In genomic region chr11:110317516-110317932, GRCh38 we compare ENCODE assay signal across 10 cellular contexts. TPM values are rescaled to one million over a fixed set of nuclear protein-coding genes. Genes with fewer than 3 reads are reported as not detected.
A peak's percentile ranks its signal among the peaks of the same experiment; 100 is the strongest.
DNase-seq lines count a peak whose midpoint lies in the region; ATAC-seq and TF ChIP-seq lines count a peak whose summit lies in the region.
"Had no signal": no experiment of that assay in that cellular context is flagged by ENCODE, and none has a peak within 500 bp of the region (broad histone marks: within the 10 kb centered on the region; RNA-seq: fewer than 3 reads in every experiment).

No MANE protein-coding gene starts in this region.

- no peaks in the 10 kb centered on the region for H3K36me3 ChIP-seq in BLaER1
- no peaks in the 10 kb centered on the region for H3K36me3 ChIP-seq in left ventricle myocardium inferior

- intact Hi-C loops in left ventricle myocardium inferior (cut with micrococcal nuclease), result no loop called here

- H4K20me1 ChIP-seq in BLaER1, result no peaks in the 10 kb centered on the region

- H3K27ac ChIP-seq in BLaER1 (no peak overlapping the region), left ventricle myocardium inferior (replicated peaks) (peak overlapping the region; percentile 38)

- H3K4me2 ChIP-seq in BLaER1, result peak overlapping the region; percentile 43

- no peak for TF ChIP-seq CTCF in left ventricle myocardium inferior (IDR thresholded peaks at IDR 0.05; ENCODE audit: borderline replicate concordance)

- H3K9me3 ChIP-seq in BLaER1, result no peaks in the 10 kb centered on the region
- no peaks in the 10 kb centered on the region for H3K9me3 ChIP-seq in left ventricle myocardium inferior (replicated peaks)

- DNase-seq in NCI-H1105 treated with DMSO at 0.1 percent for 48 hours (lab: John Stamatoyannopoulos, UW) (peak; percentile 97), SHP77 treated with DMSO at 0.1 percent for 48 hours (lab: John Stamatoyannopoulos, UW) (peak; percentile 8), left ventricle myocardium inferior (no peak), H4 (ENCODE audit: low spot score) (no peak)
- DNase-seq in activated CD4-positive, alpha-beta T cell treated with anti-CD3 and anti-CD28 coated beads for 1 hour, result no peak
- DNase-seq: effector memory CD8-positive, alpha-beta T cell; T-helper 1 cell had no signal

- H3K4me3 ChIP-seq in BLaER1, result no peak overlapping the region
- no peak overlapping the region for H3K4me3 ChIP-seq in left ventricle myocardium inferior

- H3K9ac ChIP-seq in BLaER1, result no peak overlapping the region

- ATAC-seq in GM21717 (IDR thresholded peaks at IDR 0.05; ENCODE audit: unreplicated experiment) (no peak), HG03571 (IDR thresholded peaks at IDR 0.05; ENCODE audit: unreplicated experiment) (no peak)
- ATAC-seq: effector memory CD8-positive, alpha-beta T cell had no signal

- H3K4me1 ChIP-seq in BLaER1 (peaks cover 13% of the 10 kb centered on the region), left ventricle myocardium inferior (peaks cover 36% of the 10 kb centered on the region)

- H3K27me3 ChIP-seq in BLaER1 (no peaks in the 10 kb centered on the region), left ventricle myocardium inferior (ENCODE audit: low read depth) (no peaks in the 10 kb centered on the region)

RNA-seq across cellular contexts. Expression of gene RDX, which starts 21.1 kb away (rescaled TPM):
- total RNA-seq in left ventricle myocardium inferior, result 125 TPM
- 55.4 and 68.9 TPM in 2 replicates for total RNA-seq in H4 (2014; rRNA removed; shearing (Covaris generic))

Comparison
In these comparisons a context has a peak if more than half of its experiments do, and no peak if none do; other contexts are left out.
1. DNase-seq: peak in NCI-H1105 treated with DMSO at 0.1 percent for 48 hours (single experiment) and SHP77 treated with DMSO at 0.1 percent for 48 hours (single experiment); none in left ventricle myocardium inferior (single experiment), H4 (single experiment) and activated CD4-positive, alpha-beta T cell treated with anti-CD3 and anti-CD28 coated beads for 1 hour (single experiment).